ENCODE assay signal across 8 cellular contexts in the genomic region with DNA sequence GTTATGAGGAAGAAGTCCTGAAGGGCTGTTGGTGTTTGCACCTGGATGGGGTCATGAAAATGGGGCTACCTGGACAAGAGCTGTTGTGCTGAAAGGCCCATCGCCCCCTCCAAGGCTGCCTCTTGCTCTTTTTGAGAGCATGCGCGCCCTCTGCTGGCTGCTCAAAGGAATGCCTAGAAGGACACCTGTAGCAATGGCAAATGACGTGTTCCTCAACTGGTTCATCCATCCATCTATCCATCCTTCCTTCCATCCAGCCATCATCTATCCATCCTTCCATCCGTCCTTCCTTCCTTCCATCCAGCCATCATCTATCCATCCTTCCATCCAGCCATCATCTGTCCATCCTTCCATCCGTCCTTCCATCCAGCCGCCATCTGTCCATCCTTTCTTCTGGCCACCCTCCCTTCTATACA. TPM values are rescaled to one million over a fixed set of nuclear protein-coding genes. Genes with fewer than 3 reads are reported as not detected.
DNase-seq lines count a peak whose midpoint lies in the region; ATAC-seq and TF ChIP-seq lines count a peak whose summit lies in the region.

No MANE protein-coding gene starts in this region.

- no peaks in the 10 kb centered on the region for H3F3A ChIP-seq in Loucy (ENCODE audit: low read depth)

- no peaks in the 10 kb centered on the region for H3K27me3 ChIP-seq in Loucy (ENCODE audit: insufficient read depth, low read length, poor library complexity, severe bottlenecking)
- H3K27me3 ChIP-seq in adipocyte (replicated peaks; ENCODE audit: control insufficient read depth, insufficient read depth, low read length): no peaks in the 10 kb centered on the region

- H3K4me3 ChIP-seq in Loucy (ENCODE audit: low read length, poor library complexity, severe bottlenecking) (no peak overlapping the region), adipocyte (ENCODE audit: low read length) (no peak overlapping the region)

- no peaks in the 10 kb centered on the region for H3K9me2 ChIP-seq in Loucy (replicated peaks; ENCODE audit: low read depth, low read length)

- H3K4me1 ChIP-seq in Loucy (ENCODE audit: insufficient read depth, low read length, poor library complexity, severe bottlenecking) (no peaks in the 10 kb centered on the region), adipocyte (ENCODE audit: control insufficient read depth, insufficient read depth, low read length) (peaks cover 17% of the 10 kb centered on the region)

- no peak overlapping the region for H2AFZ ChIP-seq in Loucy (ENCODE audit: low read length)

- H3K4me2 ChIP-seq in Loucy (ENCODE audit: low read depth, low read length, poor library complexity, severe bottlenecking): no peak overlapping the region

- ATAC-seq in GM18498 (IDR thresholded peaks at IDR 0.05; ENCODE audit: unreplicated experiment) (peak; percentile 64), left cardiac atrium (peak; percentile 75 to 76), GM19467 (IDR thresholded peaks at IDR 0.05; ENCODE audit: unreplicated experiment) (no peak)

- intact Hi-C loops in left cardiac atrium (cut with DNase I): loop anchor here (2.0 to 10.0 kb wide), 5 partner anchors 160 to 374 kb away; a partner anchor contains a TSS

- TF ChIP-seq CTCF in Loucy (conservative IDR thresholded peaks at IDR 0.05; ENCODE audit: low read length): peak; percentile 95

- H3K9me3 ChIP-seq in Loucy (ENCODE audit: insufficient read depth, low read depth, low read length) (no peaks in the 10 kb centered on the region), adipocyte (ENCODE audit: control insufficient read depth, low read length) (no peaks in the 10 kb centered on the region)

- H3K36me3 ChIP-seq in Loucy (ENCODE audit: insufficient read depth, low read length): no peaks in the 10 kb centered on the region
- peaks cover 34% of the 10 kb centered on the region for H3K36me3 ChIP-seq in adipocyte (ENCODE audit: control insufficient read depth, insufficient read depth, low read length, severe bottlenecking)

- H3K9ac ChIP-seq in Loucy (ENCODE audit: low read depth, low read length, poor library complexity, severe bottlenecking) (no peak overlapping the region), adipocyte (ENCODE audit: low read length) (no peak overlapping the region)

- no peaks in the 10 kb centered on the region for H4K20me1 ChIP-seq in Loucy (ENCODE audit: insufficient read depth, low read length, poor library complexity, severe bottlenecking)

- H3K79me2 ChIP-seq in Loucy (ENCODE audit: insufficient read depth, low read length): no peaks in the 10 kb centered on the region

- DNase-seq in A172 (ENCODE audit: low spot score): peak; percentile 66
- DNase-seq in T follicular helper cell (ENCODE audit: low read depth): peak; percentile 64
- peak; percentile 87 for DNase-seq in adipocyte (ENCODE audit: low read depth)
- peak; percentile 86 for DNase-seq in left cardiac atrium
- peak; percentile 75 for DNase-seq in putamen (ENCODE audit: low spot score)

RNA-seq across cellular contexts. Expression of a gene that starts 17.2 kb away (rescaled TPM):
- total RNA-seq in A172 (2014; rRNA removed; shearing (Covaris generic)): 647 and 938 TPM in 2 replicates
- 100 to 1,000 TPM; 870 to 899 TPM for total RNA-seq in left cardiac atrium
